In genomic region chr6:150992682-150993081, GRCh38 we compare ENCODE assay signal across 25 cellular contexts.
"Had no signal": no experiment of that assay in that cellular context is flagged by ENCODE, and none has a peak within 500 bp of the region (broad histone marks: within the 10 kb centered on the region; RNA-seq: fewer than 3 reads in every experiment).

No MANE protein-coding gene starts in this region.

- H3K9me3 ChIP-seq: left ventricle myocardium inferior, mucosa of descending colon, prostate gland, right atrium auricular region, thyroid gland had no signal

- H3K27me3 Mint-ChIP-seq: central memory CD8-positive, alpha-beta T cell; naive B cell had no signal

- H3K27ac ChIP-seq: brain microvascular endothelial cell, left ventricle myocardium inferior, prostate gland, right atrium auricular region, thyroid gland had no signal

- DNase-seq: activated CD4-positive, alpha-beta T cell treated with anti-CD3 and anti-CD28 coated beads, Interleukin-2, amount 50 U/mL, for 1 hour; activated CD8-positive, alpha-beta memory T cell treated with anti-CD3 and anti-CD28 coated beads, Interleukin-2, amount 50 U/mL, for 48 hours; activated effector memory CD4-positive, alpha-beta T cell treated with anti-CD3 and anti-CD28 coated beads, Interleukin-2, amount 50 U/mL, for 16 hours; activated naive CD4-positive, alpha-beta T cell treated with anti-CD3 and anti-CD28 coated beads, Interleukin-2, amount 50 U/mL, for 16 hours; activated T-cell treated with anti-CD3 and anti-CD28 coated beads, Interleukin-2, amount 50 U/mL, for 48 hours; aorta; brain microvascular endothelial cell; erythroblast; glutamatergic neuron; hypothalamus; kidney; left ventricle myocardium inferior; mucosa of descending colon; naive B cell; stimulated activated CD4-positive, alpha-beta T cell treated with anti-CD3 and anti-CD28 coated beads, Interleukin-12 subunit alpha, Interleukin-12 subunit beta, amount 100 ng/mL, for 4 hours; stimulated activated CD4-positive, alpha-beta T cell treated with anti-CD3 and anti-CD28 coated beads, Interleukin-1b, Interleukin-23, amount 100 ng/mL, for 48 hours; stimulated activated CD8-positive, alpha-beta memory T cell treated with anti-CD3 and anti-CD28 coated beads, Interleukin-4, amount 100 ng/mL, for 48 hours; stimulated activated naive CD4-positive, alpha-beta T cell; T-helper 9 cell; thyroid gland had no signal

- H3K4me3 Mint-ChIP-seq: central memory CD8-positive, alpha-beta T cell; naive B cell; neural crest cell had no signal

- H3K4me3 ChIP-seq: coronary artery, left ventricle myocardium inferior, mucosa of descending colon, prostate gland, right atrium auricular region, thyroid gland had no signal

- H3K36me3 ChIP-seq: left ventricle myocardium inferior, prostate gland, right atrium auricular region, thyroid gland had no signal

- H3K9me3 Mint-ChIP-seq: central memory CD8-positive, alpha-beta T cell had no signal

- H3K27me3 ChIP-seq: brain microvascular endothelial cell, right atrium auricular region, thyroid gland had no signal

- H3K4me1 Mint-ChIP-seq: central memory CD8-positive, alpha-beta T cell; naive B cell; neural crest cell had no signal

- ATAC-seq: mucosa of descending colon had no signal

- H3K4me1 ChIP-seq: left ventricle myocardium inferior, prostate gland, right atrium auricular region, thyroid gland had no signal
